8 cellular contexts compared by ENCODE assay signal in genomic region chr4:85084371-85085170, GRCh38.
DNase-seq lines count a peak whose midpoint lies in the region; ATAC-seq and TF ChIP-seq lines count a peak whose summit lies in the region.

No MANE protein-coding gene starts in this region.

- no peaks in the 10 kb centered on the region for H4K20me1 ChIP-seq in GM23338 (replicated peaks; ENCODE audit: insufficient read depth)

- H3K9ac ChIP-seq in endodermal cell (ENCODE audit: extremely low read depth, low read length, poor library complexity, severe bottlenecking): no peak overlapping the region

- TF ChIP-seq CTCF in GM23338 (conservative IDR thresholded peaks at IDR 0.05; ENCODE audit: low read depth in 2 of 2): peak; percentile 75 to 81
- TF ChIP-seq CTCF in Panc1 (IDR thresholded peaks at IDR 0.05): peak; percentile 69; the same call in 1 of the 2 replicates
- peak; percentile 84 for TF ChIP-seq CTCF in endodermal cell (conservative IDR thresholded peaks at IDR 0.05)
- peak; percentile 92 for TF ChIP-seq CTCF in mesothelial cell of epicardium (IDR thresholded peaks at IDR 0.05; ENCODE audit: unreplicated experiment)

- H2AFZ ChIP-seq in GM23338: no peak overlapping the region

- no peaks in the 10 kb centered on the region for H3K27me3 ChIP-seq in GM23338 (ENCODE audit: insufficient read depth)
- no peaks in the 10 kb centered on the region for H3K27me3 ChIP-seq in Panc1 (ENCODE audit: control insufficient read depth, insufficient read depth, low read length)
- no peaks in the 10 kb centered on the region for H3K27me3 ChIP-seq in endodermal cell (ENCODE audit: control insufficient read depth, insufficient read depth, low read length, poor library complexity, severe bottlenecking)

- peaks cover 3% of the 10 kb centered on the region; the same call in 1 of the 3 replicates for H3K4me1 Mint-ChIP-seq in GM23338
- peaks cover 21% of the 10 kb centered on the region for H3K4me1 Mint-ChIP-seq in endodermal cell
- no peaks in the 10 kb centered on the region for H3K4me1 Mint-ChIP-seq in mesothelial cell of epicardium
- no peaks in the 10 kb centered on the region for H3K4me1 Mint-ChIP-seq in activated T-helper 17 cell treated with anti-CD3 and anti-CD28 coated beads, Interleukin-2, amount 50 U/mL, for 72 hours

- H3K27me3 Mint-ChIP-seq in GM23338 (ENCODE audit: insufficient read depth, low read depth, poor library complexity): no peaks in the 10 kb centered on the region
- H3K27me3 Mint-ChIP-seq in endodermal cell (ENCODE audit: insufficient read depth): no peaks in the 10 kb centered on the region
- H3K27me3 Mint-ChIP-seq in mesothelial cell of epicardium (ENCODE audit: low read depth): no peaks in the 10 kb centered on the region
- no peaks in the 10 kb centered on the region for H3K27me3 Mint-ChIP-seq in activated T-helper 17 cell treated with anti-CD3 and anti-CD28 coated beads, Interleukin-2, amount 50 U/mL, for 72 hours

- in situ Hi-C loops in Panc1 (cut with HindIII; ENCODE audit: low pct_unique_long_range_greater_than_20kb, low sequenced_read_pairs): no loop called here

- H3K4me1 ChIP-seq in GM23338 (ENCODE audit: insufficient read depth) (no peaks in the 10 kb centered on the region; the same call in 1 of the 2 replicates), Panc1 (ENCODE audit: control insufficient read depth, insufficient read depth, low read length) (no peaks in the 10 kb centered on the region), endodermal cell (ENCODE audit: control insufficient read depth, insufficient read depth, low read length) (peaks cover 3% of the 10 kb centered on the region)

- H3K4me3 ChIP-seq in GM23338 (no peak overlapping the region), Panc1 (ENCODE audit: low read depth in 2 of 2, low read length in 2 of 2) (no peak overlapping the region), endodermal cell (ENCODE audit: low read length) (no peak overlapping the region)

- DNase-seq in stimulated activated CD4-positive, alpha-beta T cell treated with anti-CD3 and anti-CD28 coated beads, Interleukin-4, amount 100 ng/mL, for 24 hours: peak; percentile 20
- DNase-seq in stimulated activated CD4-positive, alpha-beta T cell treated with anti-CD3 and anti-CD28 coated beads, Interleukin-4, amount 100 ng/mL, for 4 hours: no peak
- DNase-seq in GM23338 (ENCODE audit: low spot score) (peak; percentile 79), LHCN-M2 (ENCODE audit: low read depth) (peak; percentile 81), Panc1 (ENCODE audit: low read depth, low spot score) (peak; percentile 38), endodermal cell (no peak), mesothelial cell of epicardium (ENCODE audit: low spot score in 2 of 2, unreplicated experiment in 2 of 2) (no peak)

- H3K36me3 Mint-ChIP-seq in GM23338 (ENCODE audit: low read depth): peaks cover 7% of the 10 kb centered on the region
- H3K36me3 Mint-ChIP-seq in endodermal cell (ENCODE audit: low read depth): peaks cover 10% of the 10 kb centered on the region
- peaks cover 3% of the 10 kb centered on the region for H3K36me3 Mint-ChIP-seq in mesothelial cell of epicardium
- H3K36me3 Mint-ChIP-seq in activated T-helper 17 cell treated with anti-CD3 and anti-CD28 coated beads, Interleukin-2, amount 50 U/mL, for 72 hours (ENCODE audit: low read depth): no peaks in the 10 kb centered on the region

- CTCF ChIA-PET in Panc1 (lab: Charles Lee): interaction anchor here (0.6 to 0.9 kb wide), 3 partner anchors 390 to 663 kb away, joined by 3 to 4 read pairs (median 3); no protein-coding TSS in a partner anchor

- WGBS in endodermal cell (ENCODE audit: insufficient coverage in 1 of 2, insufficient read length in 1 of 2), 2 experiments: 38 to 49% methylated on average over 2 to 3 of the region's 3 CpGs

- no peaks in the 10 kb centered on the region for H3F3A ChIP-seq in GM23338 (replicated peaks; ENCODE audit: low read depth)

- H3K4me2 ChIP-seq in GM23338: no peak overlapping the region

- no peaks in the 10 kb centered on the region for H3K9me2 ChIP-seq in GM23338 (ENCODE audit: insufficient read depth)

- H3K27ac Mint-ChIP-seq in GM23338 (no peak overlapping the region), endodermal cell (peak overlapping the region; percentile 48), mesothelial cell of epicardium (no peak overlapping the region)
- H3K27ac Mint-ChIP-seq in activated T-helper 17 cell treated with anti-CD3 and anti-CD28 coated beads, Interleukin-2, amount 50 U/mL, for 72 hours: no peak overlapping the region

- POLR2A ChIA-PET in Panc1 (lab: Charles Lee): no interaction called here

- H3K9me3 Mint-ChIP-seq in GM23338 (peaks cover 20% of the 10 kb centered on the region), endodermal cell (peaks cover 23% of the 10 kb centered on the region), mesothelial cell of epicardium (peaks cover 9% of the 10 kb centered on the region)
- peaks cover 5% of the 10 kb centered on the region for H3K9me3 Mint-ChIP-seq in activated T-helper 17 cell treated with anti-CD3 and anti-CD28 coated beads, Interleukin-2, amount 50 U/mL, for 72 hours

- peak; percentile 65 for ATAC-seq in GM23338
- peak; percentile 80 for ATAC-seq in Panc1
- ATAC-seq in activated T-helper 17 cell treated with anti-CD3 and anti-CD28 coated beads, Interleukin-2, amount 50 U/mL, for 72 hours (replicated peaks): no peak

- BruUV-seq in Panc1 (replicated peaks; lab: Mats Ljungman, UMichigan): no TSS peak

- H3K27ac ChIP-seq in GM23338 (ENCODE audit: low read depth): no peak overlapping the region
- H3K27ac ChIP-seq in Panc1 (ENCODE audit: low read length): 0 out of 2 replicates have a peak overlapping the region, but pooled peaks have one; percentile 29
- H3K27ac ChIP-seq in endodermal cell (ENCODE audit: low read depth, low read length): no peak overlapping the region

- H3K36me3 ChIP-seq in GM23338 (ENCODE audit: insufficient read depth): no peaks in the 10 kb centered on the region
- no peaks in the 10 kb centered on the region for H3K36me3 ChIP-seq in Panc1 (ENCODE audit: control insufficient read depth, insufficient read depth, low read length)
- H3K36me3 ChIP-seq in endodermal cell (ENCODE audit: control insufficient read depth, insufficient read depth, low read length): no peaks in the 10 kb centered on the region

- intact Hi-C loops in Panc1 (cut with micrococcal nuclease; ENCODE audit: unreplicated experiment): loop anchor here (10.0 kb wide), 2 partner anchors 660 to 880 kb away; no protein-coding TSS in a partner anchor

- H3K79me2 ChIP-seq in GM23338 (replicated peaks; ENCODE audit: insufficient read depth): no peaks in the 10 kb centered on the region

- no peaks in the 10 kb centered on the region for H3K9me3 ChIP-seq in Panc1 (ENCODE audit: control insufficient read depth, insufficient read depth, low read depth, low read length)
- peaks cover 21% of the 10 kb centered on the region for H3K9me3 ChIP-seq in endodermal cell (ENCODE audit: control insufficient read depth, low read length)

- H3K4me3 Mint-ChIP-seq in GM23338: no peak overlapping the region
- H3K4me3 Mint-ChIP-seq in endodermal cell: no peak overlapping the region
- no peak overlapping the region for H3K4me3 Mint-ChIP-seq in mesothelial cell of epicardium
- H3K4me3 Mint-ChIP-seq in activated T-helper 17 cell treated with anti-CD3 and anti-CD28 coated beads, Interleukin-2, amount 50 U/mL, for 72 hours: no peak overlapping the region

TF ChIP-seq in GM23338, 12 proteins besides CTCF, POLR2A, EP300 and RAD21 (continues in another document):
- no peak for TF ChIP-seq POLR2AphosphoS5 (IDR thresholded peaks at IDR 0.05; ENCODE audit: low read depth)
- no peak for TF ChIP-seq EZH2 (IDR thresholded peaks at IDR 0.05; ENCODE audit: low read depth, unreplicated experiment)
- no peak for TF ChIP-seq STAT1 (IDR thresholded peaks at IDR 0.05; ENCODE audit: unreplicated experiment)
- TF ChIP-seq NANOG (IDR thresholded peaks at IDR 0.05; ENCODE audit: borderline replicate concordance): no peak
- no peak for TF ChIP-seq ZNF331 (CRISPR knock-in tag; IDR thresholded peaks at IDR 0.05; ENCODE audit: low read depth)
- no peak for TF ChIP-seq ZNF114 (CRISPR knock-in tag; IDR thresholded peaks at IDR 0.05)

Comparison
In these comparisons a context has a peak if more than half of its experiments do, and no peak if none do; other contexts are left out.
1. DNase-seq: peak in stimulated activated CD4-positive, alpha-beta T cell treated with anti-CD3 and anti-CD28 coated beads, Interleukin-4, amount 100 ng/mL, for 24 hours (single experiment), GM23338 (single experiment), LHCN-M2 (single experiment) and Panc1 (single experiment); none in stimulated activated CD4-positive, alpha-beta T cell treated with anti-CD3 and anti-CD28 coated beads, Interleukin-4, amount 100 ng/mL, for 4 hours (0 of 2), endodermal cell (single experiment) and mesothelial cell of epicardium (0 of 2).
2. Peak in every context shown above with its lines, with median percentiles within 50 percentile points of each other: CTCF ChIP-seq.